Comparison of ENCODE assay signal across 22 cellular contexts in the genomic region with DNA sequence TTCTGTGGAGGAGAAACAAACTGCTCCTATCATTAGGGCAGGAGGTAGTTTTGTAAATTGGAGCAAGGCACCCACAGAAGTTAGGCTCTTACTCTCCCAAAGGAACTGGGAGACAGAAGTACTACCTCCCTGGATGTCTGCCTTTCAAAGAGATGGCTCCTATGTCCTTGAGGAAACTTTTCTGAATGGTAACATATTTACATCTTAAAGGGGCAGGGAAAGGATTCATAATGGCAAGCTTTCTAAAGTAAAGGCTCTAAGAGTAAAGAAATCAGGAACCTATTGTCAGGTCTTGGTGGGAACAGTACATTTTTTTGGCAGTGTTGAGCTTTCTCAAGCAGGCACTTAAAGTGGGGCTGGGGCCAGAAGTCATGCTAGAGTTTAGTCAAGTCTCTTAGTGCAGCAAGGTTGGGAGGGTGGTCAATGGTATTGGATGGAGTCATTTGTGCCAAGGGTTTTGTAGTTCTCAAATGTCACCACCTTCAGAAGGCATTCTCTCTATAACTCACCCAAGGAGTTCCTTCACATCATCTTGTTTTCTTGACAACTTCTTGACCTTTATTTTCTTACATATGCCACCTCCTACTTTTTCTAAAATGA. TPM values are rescaled to one million over a fixed set of nuclear protein-coding genes. Genes with fewer than 3 reads are reported as not detected.
DNase-seq lines count a peak whose midpoint lies in the region; ATAC-seq, FAIRE-seq and TF ChIP-seq lines count a peak whose summit lies in the region.
"Had no signal": no experiment of that assay in that cellular context is flagged by ENCODE, and none has a peak within 500 bp of the region (broad histone marks: within the 10 kb centered on the region; RNA-seq: fewer than 3 reads in every experiment).

No MANE protein-coding gene starts in this region.

- TF ChIP-seq RAD21 in K562 (CRISPR knock-in tag; conservative IDR thresholded peaks at IDR 0.05 in 1 of 2, IDR thresholded peaks at IDR 0.05 in 1 of 2) = no peak

- in situ Hi-C loops in K562 (cut with MboI) = no loop called here

- peak; percentile 92 for ATAC-seq in activated CD8-positive, alpha-beta T cell treated with anti-CD3 and anti-CD28 coated beads for 36 hours
- no peak for ATAC-seq in activated CD8-positive, alpha-beta T cell treated with anti-CD3 and anti-CD28 coated beads, Interleukin-2, amount 10 ng/mL, durations not matched to agents 7 days and 5 days
- ATAC-seq in K562 = no peak; the same call in 2 of the 3 replicates
- ATAC-seq in stimulated activated naive B cell treated with anti-CD40 and anti-IgM and Interleukin-4, amounts not matched to agents 10 μg/mL and 1 μg/mL and 100 μg/mL, for 72 hours (replicated peaks) = peak; percentile 44 to 78
- ATAC-seq: mucosa of descending colon, natural killer cell had no signal

- H3K79me2 ChIP-seq in K562 (ENCODE audit: control insufficient read depth, insufficient read depth, low read length) = no peaks in the 10 kb centered on the region

- peaks cover 33% of the 10 kb centered on the region for H3K4me1 Mint-ChIP-seq in activated CD8-positive, alpha-beta T cell treated with anti-CD3 and anti-CD28 coated beads for 36 hours (ENCODE audit: low read depth)
- H3K4me1 Mint-ChIP-seq in activated CD8-positive, alpha-beta T cell treated with anti-CD3 and anti-CD28 coated beads, Interleukin-2, amount 10 ng/mL, durations not matched to agents 7 days and 5 days (ENCODE audit: low read depth) = peaks cover 9% of the 10 kb centered on the region
- peaks cover 0 to 4% of the 10 kb centered on the region in 2 donors for H3K4me1 Mint-ChIP-seq in stimulated activated naive B cell treated with anti-CD40 and anti-IgM and Interleukin-4, amounts not matched to agents 10 μg/mL and 1 μg/mL and 100 μg/mL, for 72 hours
- H3K4me1 Mint-ChIP-seq: natural killer cell had no signal

- FAIRE-seq in K562 (lab: Jason Lieb, UNC) = no peak
- FAIRE-seq: D721Med had no signal

- H3K9me3 ChIP-seq in HUES64 (ENCODE audit: insufficient read depth, low read depth, low read length) (no peaks in the 10 kb centered on the region), K562 (replicated peaks; ENCODE audit: control insufficient read depth, insufficient read depth, low read depth, low read length) (no peaks in the 10 kb centered on the region), vagina (no peaks in the 10 kb centered on the region)
- H3K9me3 ChIP-seq: colonic mucosa, mucosa of descending colon had no signal

- no peaks in the 10 kb centered on the region for H3K36me3 Mint-ChIP-seq in activated CD8-positive, alpha-beta T cell treated with anti-CD3 and anti-CD28 coated beads for 36 hours (ENCODE audit: low read depth)
- H3K36me3 Mint-ChIP-seq in activated CD8-positive, alpha-beta T cell treated with anti-CD3 and anti-CD28 coated beads, Interleukin-2, amount 10 ng/mL, durations not matched to agents 7 days and 5 days (ENCODE audit: low read depth) = no peaks in the 10 kb centered on the region
- H3K36me3 Mint-ChIP-seq in stimulated activated naive B cell treated with anti-CD40 and anti-IgM and Interleukin-4, amounts not matched to agents 10 μg/mL and 1 μg/mL and 100 μg/mL, for 72 hours = no peaks in the 10 kb centered on the region
- H3K36me3 Mint-ChIP-seq: CD4-positive, alpha-beta memory T cell; natural killer cell had no signal

- CTCF ChIA-PET in activated CD8-positive, alpha-beta T cell treated with anti-CD3 and anti-CD28 coated beads for 36 hours (lab: Charles Lee) = interaction anchor here (1.0 kb wide), 1 partner anchor 13 kb away, joined by 3 read pairs; no protein-coding TSS in a partner anchor
- CTCF ChIA-PET in activated CD8-positive, alpha-beta T cell treated with anti-CD3 and anti-CD28 coated beads, Interleukin-2, amount 10 ng/mL, durations not matched to agents 7 days and 5 days (lab: Charles Lee) = no interaction called here
- CTCF ChIA-PET in K562 (lab: Yijun Ruan, JAX; ENCODE audit: low intra/inter-chr PET ratio) = no interaction called here

- H3K27ac ChIP-seq in HUES64 (ENCODE audit: low read depth, low read length) = peak overlapping the region; percentile 16; the same call in 1 of the 2 replicates
- no peak overlapping the region for H3K27ac ChIP-seq in K562 (ENCODE audit: extremely low read depth, low read depth, low read length)
- H3K27ac ChIP-seq in vagina = no peak overlapping the region
- H3K27ac ChIP-seq: colonic mucosa, epithelial cell of prostate, SJCRH30 had no signal

- BruUV-seq in K562 (replicated peaks; lab: Mats Ljungman, UMichigan) = no TSS peak

- 0 out of 2 replicates have a peak, but pooled peaks cover 4% of the 10 kb centered on the region for H3K4me1 ChIP-seq in HUES64 (ENCODE audit: insufficient read depth, low read length)
- no peaks in the 10 kb centered on the region for H3K4me1 ChIP-seq in K562 (replicated peaks in 1 of 2; ENCODE audit: control insufficient read depth in 2 of 2, insufficient read depth in 2 of 2, low read length in 2 of 2)
- no peaks in the 10 kb centered on the region for H3K4me1 ChIP-seq in vagina
- H3K4me1 ChIP-seq: colonic mucosa, SJCRH30 had no signal

- TF ChIP-seq CTCF in activated CD8-positive, alpha-beta T cell treated with anti-CD3 and anti-CD28 coated beads for 36 hours (IDR thresholded peaks at IDR 0.05) = no peak
- no peak for TF ChIP-seq CTCF in K562 (IDR thresholded peaks at IDR 0.05 in 2 of 3, conservative IDR thresholded peaks at IDR 0.05 in 1 of 3; ENCODE audit: insufficient read depth in 2 of 3, low read depth in 1 of 3, low read length in 3 of 3)
- no peak for TF ChIP-seq CTCF in vagina (IDR thresholded peaks at IDR 0.05)

- H3K27me3 ChIP-seq in HUES64 (ENCODE audit: insufficient read depth, low read length) (no peaks in the 10 kb centered on the region), K562 (ENCODE audit: control insufficient read depth in 2 of 2, insufficient read depth in 2 of 2, low read length in 2 of 2) (no peaks in the 10 kb centered on the region), vagina (no peaks in the 10 kb centered on the region)
- H3K27me3 ChIP-seq: colonic mucosa, SJCRH30 had no signal

- H3K9me3 Mint-ChIP-seq in activated CD8-positive, alpha-beta T cell treated with anti-CD3 and anti-CD28 coated beads for 36 hours = no peaks in the 10 kb centered on the region
- no peaks in the 10 kb centered on the region for H3K9me3 Mint-ChIP-seq in activated CD8-positive, alpha-beta T cell treated with anti-CD3 and anti-CD28 coated beads, Interleukin-2, amount 10 ng/mL, durations not matched to agents 7 days and 5 days (ENCODE audit: insufficient read depth)
- no peaks in the 10 kb centered on the region for H3K9me3 Mint-ChIP-seq in stimulated activated naive B cell treated with anti-CD40 and anti-IgM and Interleukin-4, amounts not matched to agents 10 μg/mL and 1 μg/mL and 100 μg/mL, for 72 hours
- H3K9me3 Mint-ChIP-seq: CD4-positive, alpha-beta memory T cell; natural killer cell had no signal

- no peak for TF ChIP-seq EP300 in K562 (IDR thresholded peaks at IDR 0.05; ENCODE audit: low read length)

- H2AFZ ChIP-seq in K562 (ENCODE audit: low read depth, low read length) = 0 out of 2 replicates have a peak overlapping the region, but pooled peaks have one; percentile 3

- no peak overlapping the region for H3K4me3 ChIP-seq in HUES64 (ENCODE audit: low read length)
- H3K4me3 ChIP-seq in K562 = no peak overlapping the region
- H3K4me3 ChIP-seq in vagina = no peak overlapping the region
- H3K4me3 ChIP-seq: colonic mucosa, mucosa of descending colon, SJCRH30 had no signal

- H3K27ac Mint-ChIP-seq in activated CD8-positive, alpha-beta T cell treated with anti-CD3 and anti-CD28 coated beads for 36 hours = peak overlapping the region; percentile 67
- no peak overlapping the region for H3K27ac Mint-ChIP-seq in activated CD8-positive, alpha-beta T cell treated with anti-CD3 and anti-CD28 coated beads, Interleukin-2, amount 10 ng/mL, durations not matched to agents 7 days and 5 days
- no peak overlapping the region for H3K27ac Mint-ChIP-seq in stimulated activated naive B cell treated with anti-CD40 and anti-IgM and Interleukin-4, amounts not matched to agents 10 μg/mL and 1 μg/mL and 100 μg/mL, for 72 hours
- H3K27ac Mint-ChIP-seq: natural killer cell had no signal

- H3K9ac ChIP-seq in HUES64 (ENCODE audit: low read depth, low read length) = no peak overlapping the region
- H3K9ac ChIP-seq in K562 (ENCODE audit: insufficient read depth in 1 of 2, low read depth in 2 of 2, low read length in 2 of 2) = no peak overlapping the region

- no peak overlapping the region for H3K4me3 Mint-ChIP-seq in activated CD8-positive, alpha-beta T cell treated with anti-CD3 and anti-CD28 coated beads for 36 hours
- H3K4me3 Mint-ChIP-seq in activated CD8-positive, alpha-beta T cell treated with anti-CD3 and anti-CD28 coated beads, Interleukin-2, amount 10 ng/mL, durations not matched to agents 7 days and 5 days = no peak overlapping the region
- H3K4me3 Mint-ChIP-seq in stimulated activated naive B cell treated with anti-CD40 and anti-IgM and Interleukin-4, amounts not matched to agents 10 μg/mL and 1 μg/mL and 100 μg/mL, for 72 hours = no peak overlapping the region
- H3K4me3 Mint-ChIP-seq: CD4-positive, alpha-beta memory T cell; natural killer cell had no signal

- POLR2A ChIA-PET in activated CD8-positive, alpha-beta T cell treated with anti-CD3 and anti-CD28 coated beads for 36 hours (lab: Charles Lee) = interaction anchor here (1.0 to 1.4 kb wide), 2 partner anchors 11 to 14 kb away, joined by 5 to 6 read pairs; no protein-coding TSS in a partner anchor
- POLR2A ChIA-PET in activated CD8-positive, alpha-beta T cell treated with anti-CD3 and anti-CD28 coated beads, Interleukin-2, amount 10 ng/mL, durations not matched to agents 7 days and 5 days (lab: Charles Lee) = no interaction called here
- POLR2A ChIA-PET in K562 (lab: Yijun Ruan, JAX) = no interaction called here

- no peaks in the 10 kb centered on the region for H3K27me3 Mint-ChIP-seq in activated CD8-positive, alpha-beta T cell treated with anti-CD3 and anti-CD28 coated beads for 36 hours
- no peaks in the 10 kb centered on the region for H3K27me3 Mint-ChIP-seq in activated CD8-positive, alpha-beta T cell treated with anti-CD3 and anti-CD28 coated beads, Interleukin-2, amount 10 ng/mL, durations not matched to agents 7 days and 5 days (ENCODE audit: low read depth)
- peaks cover 21 to 28% of the 10 kb centered on the region in 2 donors for H3K27me3 Mint-ChIP-seq in stimulated activated naive B cell treated with anti-CD40 and anti-IgM and Interleukin-4, amounts not matched to agents 10 μg/mL and 1 μg/mL and 100 μg/mL, for 72 hours
- H3K27me3 Mint-ChIP-seq: CD4-positive, alpha-beta memory T cell had no signal

- H3K36me3 ChIP-seq in HUES64 (ENCODE audit: insufficient read depth, low read length) (no peaks in the 10 kb centered on the region), K562 (ENCODE audit: control insufficient read depth, insufficient read depth, low read length) (no peaks in the 10 kb centered on the region), vagina (no peaks in the 10 kb centered on the region)
- H3K36me3 ChIP-seq: colonic mucosa, SJCRH30 had no signal

- TF ChIP-seq POLR2A in K562 (conservative IDR thresholded peaks at IDR 0.05) (no peak), vagina (IDR thresholded peaks at IDR 0.05) (no peak)

- intact Hi-C loops in activated CD8-positive, alpha-beta T cell treated with anti-CD3 and anti-CD28 coated beads for 36 hours (cut with micrococcal nuclease) = no loop called here
- intact Hi-C loops in K562 (cut with micrococcal nuclease) (no loop called here), vagina (cut with DNase I) (no loop called here)

- no peaks in the 10 kb centered on the region for H3K9me1 ChIP-seq in K562 (ENCODE audit: control insufficient read depth, insufficient read depth, low read length)

- H3K4me2 ChIP-seq in K562 (ENCODE audit: insufficient read depth, low read length) = no peak overlapping the region

- H4K20me1 ChIP-seq in K562 (replicated peaks; ENCODE audit: control insufficient read depth, insufficient read depth, low read length) = no peaks in the 10 kb centered on the region; the same call in 1 of the 2 replicates

- DNase-seq in activated CD8-positive, alpha-beta T cell treated with anti-CD3 and anti-CD28 coated beads for 36 hours = peak; percentile 67
- no peak for DNase-seq in activated CD8-positive, alpha-beta T cell treated with anti-CD3 and anti-CD28 coated beads, Interleukin-2, amount 10 ng/mL, durations not matched to agents 7 days and 5 days
- DNase-seq in K562 (ENCODE audit: extremely low read depth in 1 of 4, low spot score in 3 of 4) (no peak), vagina (ENCODE audit: extremely low spot score in 2 of 2) (no peak), AG08396 (ENCODE audit: low spot score) (no peak), NOMO-1 (lab: John Stamatoyannopoulos, UW; ENCODE audit: unreplicated experiment in 2 of 2) (no peak)
- no peak for DNase-seq in stimulated activated naive B cell treated with anti-CD40 and anti-IgM and Interleukin-4, amounts not matched to agents 10 μg/mL and 1 μg/mL and 100 μg/mL, for 72 hours
- DNase-seq: CD4-positive, alpha-beta memory T cell; colonic mucosa; DND-41; effector CD8-positive, alpha-beta T cell; hippocampal formation; mucosa of descending colon; natural killer cell; NCI-H1048; NCI-H1694 treated with DMSO at 0.1 percent for 48 hours; NCI-H82; SJCRH30; stimulated activated naive CD4-positive, alpha-beta T cell treated with Interleukin-2 at 50 U/mL for 16 hours had no signal

RNA-seq across cellular contexts. Expression of a gene that starts 26.3 kb away (rescaled TPM):
- 10 to 100 TPM; 93.8 to 96.9 TPM for total RNA-seq in activated CD8-positive, alpha-beta T cell treated with anti-CD3 and anti-CD28 coated beads for 36 hours
- total RNA-seq in activated CD8-positive, alpha-beta T cell treated with anti-CD3 and anti-CD28 coated beads, Interleukin-2, amount 10 ng/mL, durations not matched to agents 7 days and 5 days = 10 to 100 TPM; 47.2 TPM
- polyA plus RNA-seq in HUES64 (2013, experiment 1 of 2) = 24.5 TPM
- 25.0 TPM for polyA plus RNA-seq in HUES64 (2013, experiment 2 of 2)
- 20.9 and 53.7 TPM in 2 replicates for total RNA-seq in K562 (2011; cell fraction: chromatin; rRNA removed; ENCODE audit: low replicate concordance)
- total RNA-seq in K562 (2011; cell fraction: nucleolus; rRNA removed) = 22.1 and 24.3 TPM in 2 replicates
- total RNA-seq in K562 (2011; cell fraction: nucleoplasm; rRNA removed) = 42.7 and 56.4 TPM in 2 replicates
- 33.2 and 47.8 TPM in 2 replicates for total RNA-seq in K562 (2014; rRNA removed)
- 36.8 and 39.3 TPM in 2 replicates for total RNA-seq in K562 (2014; rRNA removed; fragmentation: Illumina TruSeq; extraction: Trizol)
- 27.1 and 31.4 TPM in 2 replicates for total RNA-seq in K562 (2015; rRNA removed; fragmentation: Illumina TruSeq; extraction: Trizol)
- total RNA-seq in K562 (2021) = 35.8 and 36.3 TPM in 2 replicates
- 17.2 and 31.9 TPM in 2 replicates for polyA plus RNA-seq in K562 (2011; rRNA removed)
- 10.5 and 38.6 TPM in 2 replicates for polyA plus RNA-seq in K562 (2011; cell fraction: cytosol; rRNA removed)
- polyA plus RNA-seq in K562 (2011; cell fraction: nucleus; rRNA removed) = 5.0 and 5.5 TPM in 2 replicates
- polyA plus RNA-seq in K562 (2012) = 30.5 and 36.1 TPM in 2 replicates
- polyA plus RNA-seq in K562 (2014; fragmentation: Illumina TruSeq; extraction: Trizol) = 25.8 and 29.7 TPM in 2 replicates
- 1 to 10 TPM; 5.3 to 7.6 TPM for polyA plus RNA-seq in K562 (2014; fragmentation: Nextera tagmentation; extraction: Ambion mirVana)
- 26.0 and 37.5 TPM in 2 replicates for polyA plus RNA-seq in K562 (2014; rRNA removed)
- polyA minus RNA-seq in K562 (2011; rRNA and poly(A)+ RNA removed) = 16.9 and 24.5 TPM in 2 replicates
- 7.8 and 11.8 TPM in 2 replicates for polyA minus RNA-seq in K562 (2011; cell fraction: cytosol; rRNA and poly(A)+ RNA removed)
- 11.8 and 14.9 TPM in 2 replicates for polyA minus RNA-seq in K562 (2011; cell fraction: nucleus; rRNA and poly(A)+ RNA removed)
- 178 TPM for total RNA-seq in vagina

Comparison
In these comparisons a context has a peak if more than half of its experiments do, and no peak if none do; other contexts are left out.
1. ATAC-seq: peak in activated CD8-positive, alpha-beta T cell treated with anti-CD3 and anti-CD28 coated beads for 36 hours (single experiment) and stimulated activated naive B cell treated with anti-CD40 and anti-IgM and Interleukin-4, amounts not matched to agents 10 μg/mL and 1 μg/mL and 100 μg/mL, for 72 hours (2 of 2); none in activated CD8-positive, alpha-beta T cell treated with anti-CD3 and anti-CD28 coated beads, Interleukin-2, amount 10 ng/mL, durations not matched to agents 7 days and 5 days (single experiment) and K562 (single experiment).